8 cellular contexts compared by ENCODE assay signal in the genomic region with DNA sequence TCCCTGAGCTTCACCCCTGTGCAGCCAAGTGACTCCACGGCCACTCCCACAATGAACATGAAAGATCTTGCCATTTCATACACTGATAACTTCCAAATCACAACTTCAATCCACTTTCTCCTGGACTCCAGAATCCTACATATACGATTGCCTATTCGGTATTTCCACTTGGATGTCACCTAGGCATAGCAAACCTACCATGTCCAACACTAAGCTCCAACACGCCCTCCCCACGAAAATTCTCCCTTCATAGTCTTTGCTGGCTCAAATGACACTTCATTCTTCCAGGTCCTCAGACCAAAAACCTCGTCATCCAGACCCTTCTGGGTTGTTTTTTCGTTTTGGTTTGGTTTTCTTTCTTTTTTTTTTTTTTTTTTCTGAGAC. TPM values are rescaled to one million over a fixed set of nuclear protein-coding genes. Genes with fewer than 3 reads are reported as not detected.
DNase-seq lines count a peak whose midpoint lies in the region; ATAC-seq and TF ChIP-seq lines count a peak whose summit lies in the region.

No MANE protein-coding gene starts in this region.

- H3K4me3 ChIP-seq in cardiac muscle cell = peak overlapping the region; percentile 47
- H3K4me3 ChIP-seq in breast epithelium = peak overlapping the region; percentile 63 to 92 (median 79)
- H3K4me3 ChIP-seq in mesodermal cell (ENCODE audit: extremely low read depth, insufficient read depth, low read length, poor library complexity, severe bottlenecking) = peak overlapping the region; percentile 62
- peak overlapping the region; percentile 58 to 62 for H3K4me3 ChIP-seq in uterus

- TF ChIP-seq POLR2A in breast epithelium (IDR thresholded peaks at IDR 0.05) = no peak
- TF ChIP-seq POLR2A in uterus (IDR thresholded peaks at IDR 0.05) = no peak

- ATAC-seq in left ventricle myocardium superior = no peak

- DNase-seq in cardiac muscle cell (ENCODE audit: low read depth in 1 of 2, low spot score in 1 of 2) (no peak), left ventricle myocardium superior (no peak), breast epithelium (ENCODE audit: low spot score in 2 of 2) (no peak), uterus (no peak), AG08395 (ENCODE audit: low spot score) (no peak), A172 (ENCODE audit: low spot score) (no peak)
- DNase-seq in activated CD4-positive, CD25-positive, alpha-beta regulatory T cell (lab: John Stamatoyannopoulos, UW) = no peak

- H3K4me1 ChIP-seq in cardiac muscle cell (ENCODE audit: low read depth) (no peaks in the 10 kb centered on the region), breast epithelium (peaks cover 0 to 4% of the 10 kb centered on the region in 2 donors), mesodermal cell (ENCODE audit: control insufficient read depth, insufficient read depth, low read length, poor library complexity, severe bottlenecking) (peaks cover 10% of the 10 kb centered on the region), uterus (peaks cover 0 to 4% of the 10 kb centered on the region in 2 donors)

- H3K27me3 ChIP-seq in cardiac muscle cell (peaks cover 9% of the 10 kb centered on the region), breast epithelium (no peaks in the 10 kb centered on the region), uterus (no peaks in the 10 kb centered on the region)

- H3K27ac ChIP-seq in cardiac muscle cell (no peak overlapping the region), breast epithelium (peak overlapping the region; percentile 91 to 97), mesodermal cell (ENCODE audit: low read depth, low read length, severe bottlenecking) (peak overlapping the region; percentile 59), uterus (peak overlapping the region; percentile 87 to 95)

- H3K36me3 ChIP-seq in cardiac muscle cell (no peaks in the 10 kb centered on the region), breast epithelium (no peaks in the 10 kb centered on the region), mesodermal cell (ENCODE audit: control insufficient read depth, insufficient read depth, low read length) (no peaks in the 10 kb centered on the region), uterus (no peaks in the 10 kb centered on the region)

- no peak for TF ChIP-seq CTCF in cardiac muscle cell (IDR thresholded peaks at IDR 0.05; ENCODE audit: low read depth, low read length)
- no peak for TF ChIP-seq CTCF in breast epithelium (IDR thresholded peaks at IDR 0.05)
- TF ChIP-seq CTCF in uterus (IDR thresholded peaks at IDR 0.05) = no peak

- no peaks in the 10 kb centered on the region for H3K9me3 ChIP-seq in cardiac muscle cell (ENCODE audit: low read depth)
- no peaks in the 10 kb centered on the region for H3K9me3 ChIP-seq in breast epithelium
- no peaks in the 10 kb centered on the region for H3K9me3 ChIP-seq in mesodermal cell (ENCODE audit: control insufficient read depth, low read length)
- H3K9me3 ChIP-seq in uterus = no peaks in the 10 kb centered on the region

- 78 to 95% methylated on average over 4 to 5 of the region's 7 CpGs for WGBS in mesodermal cell (ENCODE audit: insufficient coverage in 2 of 2), 2 experiments

- intact Hi-C loops in left ventricle myocardium superior (cut with micrococcal nuclease) (loop anchor here (10.0 kb wide), 1 partner anchor 94 kb away; no protein-coding TSS in a partner anchor), breast epithelium (cut with DNase I; ENCODE audit: low total_unique reads) (no loop called here), uterus (cut with DNase I; ENCODE audit: low total_unique reads) (no loop called here)

RNA-seq across cellular contexts. Expression of gene GLTPD2, which starts 1.9 kb away (rescaled TPM):
- total RNA-seq in cardiac muscle cell (not detected in 2 replicates), left ventricle myocardium superior (not detected), breast epithelium (not detected), uterus (not detected)
- 4.1 and 5.4 TPM in 2 replicates for polyA plus RNA-seq in cardiac muscle cell
- not detected for polyA plus RNA-seq in mesodermal cell (2013, experiment 1 of 2)
- not detected for polyA plus RNA-seq in mesodermal cell (2013, experiment 2 of 2)
- not detected in 2 replicates for total RNA-seq in A172 (2014; rRNA removed; shearing (Covaris generic))

RNA-seq across cellular contexts. Expression of gene VMO1, which starts 4.5 kb away (rescaled TPM):
- total RNA-seq in cardiac muscle cell (0.78 and 2.2 TPM in 2 replicates), left ventricle myocardium superior (0.69 TPM), breast epithelium (1 to 10 TPM in 2 of 3 donors, under 1 TPM in 1; 0.98 to 5.0 (median 2.6) TPM), uterus (1 to 10 TPM in 2 of 4 donors, not detected in 2; 1.3 to 2.2 TPM)
- polyA plus RNA-seq in cardiac muscle cell = 1.1 and 1.2 TPM in 2 replicates
- 1.5 TPM for polyA plus RNA-seq in mesodermal cell (2013, experiment 1 of 2)
- polyA plus RNA-seq in mesodermal cell (2013, experiment 2 of 2) = not detected
- total RNA-seq in A172 (2014; rRNA removed; shearing (Covaris generic)) = not detected in 2 replicates

RNA-seq across cellular contexts. Expression of gene PSMB6, which starts 5.3 kb away (rescaled TPM):
- total RNA-seq in cardiac muscle cell (136 and 260 TPM in 2 replicates), left ventricle myocardium superior (199 TPM), breast epithelium (100 to 1,000 TPM; 133 to 183 (median 164) TPM), uterus (10 to 100 TPM; 64.9 to 99.7 (median 87.3) TPM)
- 409 and 580 TPM in 2 replicates for polyA plus RNA-seq in cardiac muscle cell
- 260 TPM for polyA plus RNA-seq in mesodermal cell (2013, experiment 1 of 2)
- polyA plus RNA-seq in mesodermal cell (2013, experiment 2 of 2) = 235 TPM
- 351 and 425 TPM in 2 replicates for total RNA-seq in A172 (2014; rRNA removed; shearing (Covaris generic))

RNA-seq across cellular contexts. Expression of gene PLD2, which starts 16.3 kb away (rescaled TPM):
- total RNA-seq in cardiac muscle cell (15.0 and 18.3 TPM in 2 replicates), left ventricle myocardium superior (13.3 TPM), breast epithelium (10 to 100 TPM; 17.1 to 40.6 (median 30.3) TPM), uterus (10 to 100 TPM in 3 of 4 donors, 1 to 10 TPM in 1; 10.0 to 54.3 (median 25.1) TPM)
- 12.4 and 16.8 TPM in 2 replicates for polyA plus RNA-seq in cardiac muscle cell
- 37.8 TPM for polyA plus RNA-seq in mesodermal cell (2013, experiment 1 of 2)
- 39.4 TPM for polyA plus RNA-seq in mesodermal cell (2013, experiment 2 of 2)
- total RNA-seq in A172 (2014; rRNA removed; shearing (Covaris generic)) = 17.6 and 18.0 TPM in 2 replicates
